2 cellular contexts compared by ENCODE assay signal in genomic region chr14:23633160-23633701, GRCh38.
TF ChIP-seq lines count a peak whose summit lies in the region.

No MANE protein-coding gene starts in this region.

TF ChIP-seq in A549, 52 proteins besides CTCF, POLR2A, EP300 and RAD21:
- TF ChIP-seq TFCP2L1 (CRISPR knock-in tag; IDR thresholded peaks at IDR 0.05), result no peak
- no peak for TF ChIP-seq RNF2 (IDR thresholded peaks at IDR 0.05; ENCODE audit: borderline replicate concordance, low read depth)
- TF ChIP-seq ATOH8 (CRISPR knock-in tag; IDR thresholded peaks at IDR 0.05; ENCODE audit: low read depth), result no peak
- TF ChIP-seq NR3C1 (IDR thresholded peaks at IDR 0.05), result no peak
- no peak for TF ChIP-seq PHF8 (IDR thresholded peaks at IDR 0.05; ENCODE audit: borderline replicate concordance, low read depth)
- TF ChIP-seq ZSCAN20 (CRISPR knock-in tag; IDR thresholded peaks at IDR 0.05), result no peak

TF ChIP-seq in HCT116, 20 proteins besides CTCF, POLR2A, EP300 and RAD21:
- TF ChIP-seq SIN3A (IDR thresholded peaks at IDR 0.05; ENCODE audit: low read depth) (no peak), ZFX (IDR thresholded peaks at IDR 0.05) (no peak), REST (IDR thresholded peaks at IDR 0.05; ENCODE audit: low read depth) (no peak), MAX (IDR thresholded peaks at IDR 0.05) (no peak), POLR2AphosphoS5 (IDR thresholded peaks at IDR 0.05; ENCODE audit: low read depth, low read length) (no peak), CBX3 (IDR thresholded peaks at IDR 0.05; ENCODE audit: low read depth) (no peak), SP1 (IDR thresholded peaks at IDR 0.05; ENCODE audit: low read depth) (no peak), EZH2phosphoT487 (IDR thresholded peaks at IDR 0.05; ENCODE audit: borderline replicate concordance) (no peak), SRF (IDR thresholded peaks at IDR 0.05; ENCODE audit: low read depth) (no peak), ZNF274 (IDR thresholded peaks at IDR 0.05; ENCODE audit: low read depth, low read length) (no peak), ZBTB33 (IDR thresholded peaks at IDR 0.05; ENCODE audit: extremely low read depth, insufficient replicate concordance, low read length) (no peak), TCF7L2 (IDR thresholded peaks at IDR 0.05; ENCODE audit: borderline replicate concordance, extremely low read depth, insufficient read depth, insufficient read length) (no peak), CEBPB (IDR thresholded peaks at IDR 0.05; ENCODE audit: low read depth) (no peak), YY1 (IDR thresholded peaks at IDR 0.05; ENCODE audit: extremely low read depth, insufficient replicate concordance, low read depth, low read length) (no peak), ELF1 (IDR thresholded peaks at IDR 0.05; ENCODE audit: borderline replicate concordance, low read depth) (no peak)
